In the genomic region with DNA sequence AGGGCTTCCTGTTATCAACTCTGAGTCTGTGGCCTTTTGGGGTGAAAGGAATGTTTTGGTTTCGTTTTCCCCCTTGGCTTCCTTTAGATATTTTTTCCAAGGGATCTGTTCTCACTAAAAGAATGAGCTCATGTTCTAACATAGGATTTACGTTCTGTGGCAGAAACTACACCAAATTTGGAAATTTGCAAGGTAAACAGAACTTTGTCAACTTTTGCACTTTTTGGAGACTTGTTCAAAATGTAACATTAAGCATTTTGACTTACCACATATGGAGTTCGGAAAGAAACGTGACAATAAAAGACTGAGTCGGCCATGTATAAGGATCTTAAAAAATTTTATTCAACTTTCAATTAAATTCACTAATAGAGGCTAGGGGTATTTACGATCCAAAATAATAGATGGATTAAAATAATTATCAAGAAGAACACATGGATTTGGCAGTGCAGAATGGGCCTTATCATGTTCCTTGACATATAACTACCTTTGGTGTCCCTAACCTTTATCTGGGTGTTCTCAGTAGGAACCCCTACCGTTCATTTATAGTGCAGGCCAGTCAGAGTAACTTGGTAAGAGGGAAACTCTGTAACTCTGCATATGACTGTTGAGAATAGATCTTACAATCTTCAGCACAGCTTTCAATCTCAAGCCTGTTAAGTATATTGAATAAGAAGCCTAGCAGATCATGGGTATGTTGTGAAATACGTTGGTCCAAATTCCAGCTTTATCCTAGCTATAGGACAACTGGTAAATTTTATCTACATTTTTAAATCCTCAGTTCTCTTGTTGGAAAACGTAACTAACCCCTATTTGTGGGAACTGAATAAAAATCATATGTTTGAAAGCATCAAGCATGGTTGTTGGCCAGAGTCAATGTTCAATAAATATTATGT, we compare ENCODE assay signal across 12 cellular contexts. TPM values are rescaled to one million over a fixed set of nuclear protein-coding genes. Genes with fewer than 3 reads are reported as not detected.
DNase-seq lines count a peak whose midpoint lies in the region; ATAC-seq and TF ChIP-seq lines count a peak whose summit lies in the region.
"Had no signal": no experiment of that assay in that cellular context is flagged by ENCODE, and none has a peak within 500 bp of the region (broad histone marks: within the 10 kb centered on the region; RNA-seq: fewer than 3 reads in every experiment).

No MANE protein-coding gene starts in this region.

- H3K27ac ChIP-seq in brain microvascular endothelial cell (peak overlapping the region; percentile 58), left lung (peak overlapping the region; percentile 14 to 45), thoracic aorta (peak overlapping the region; percentile 75 to 81)

- H3K27me3 ChIP-seq in brain microvascular endothelial cell (replicated peaks), result no peaks in the 10 kb centered on the region
- H3K27me3 ChIP-seq in left lung, result no peaks in the 10 kb centered on the region
- H3K27me3 ChIP-seq in thoracic aorta (replicated peaks; ENCODE audit: insufficient read depth), result no peaks in the 10 kb centered on the region

- DNase-seq in LHCN-M2 (ENCODE audit: low read depth) (peak; percentile 74), brain microvascular endothelial cell (peak; percentile 75), left lung (no peak), thoracic aorta (ENCODE audit: low spot score) (no peak), NCI-H2029 treated with DMSO at 0.1 percent for 48 hours (lab: John Stamatoyannopoulos, UW) (no peak)
- DNase-seq in activated effector memory CD4-positive, alpha-beta T cell treated with Interleukin-2 at 50 U/mL for 16 hours, result no peak
- DNase-seq: activated CD4-positive, alpha-beta T cell treated with anti-CD3 and anti-CD28 coated beads for 36 hours; activated naive CD4-positive, alpha-beta T cell treated with anti-CD3 and anti-CD28 coated beads for 36 hours; GDM1; NCI-H1694 treated with DMSO at 0.1 percent for 48 hours had no signal

- H3K4me3 ChIP-seq in brain microvascular endothelial cell (ENCODE audit: low read depth, low read length) (no peak overlapping the region), left lung (no peak overlapping the region), thoracic aorta (peak overlapping the region; percentile 51)

- ATAC-seq in left lung, result peak; percentile 29
- peak; percentile 51 for ATAC-seq in thoracic aorta (ENCODE audit: insufficient number of reproducible peaks, low FRiP score, low read depth)
- ATAC-seq in GM19351 (IDR thresholded peaks at IDR 0.05; ENCODE audit: unreplicated experiment), result no peak
- ATAC-seq: activated CD4-positive, alpha-beta T cell treated with anti-CD3 and anti-CD28 coated beads for 36 hours; Panc1 had no signal

- intact Hi-C loops in left lung (cut with DNase I), result no loop called here

- TF ChIP-seq CTCF in brain microvascular endothelial cell (IDR thresholded peaks at IDR 0.05; ENCODE audit: low read depth, low read length, missing control alignments) (no peak), left lung (IDR thresholded peaks at IDR 0.05) (no peak), thoracic aorta (IDR thresholded peaks at IDR 0.05) (peak; percentile 16)

- in situ Hi-C loops in brain microvascular endothelial cell (cut with HindIII; ENCODE audit: low pct_ligation_motif_present, low sequenced_read_pairs), result no loop called here

- H3K4me1 ChIP-seq in left lung (peaks cover 12 to 55% of the 10 kb centered on the region in 2 donors), thoracic aorta (ENCODE audit: control insufficient read depth in 1 of 2, low read depth in 2 of 2) (peaks cover 48 to 83% of the 10 kb centered on the region in 2 donors)

- H3K36me3 ChIP-seq in brain microvascular endothelial cell (replicated peaks) (no peaks in the 10 kb centered on the region), left lung (no peaks in the 10 kb centered on the region), thoracic aorta (no peaks in the 10 kb centered on the region)

- H3K9me3 ChIP-seq in left lung (no peaks in the 10 kb centered on the region), thoracic aorta (no peaks in the 10 kb centered on the region)

RNA-seq across cellular contexts. Expression of gene CPED1, which starts 11.8 kb away (rescaled TPM):
- total RNA-seq in LHCN-M2 (2014; rRNA removed) (71.4 and 75.8 TPM in 2 replicates), left lung (10 to 100 TPM in 1 of 2 donors, 1 to 10 TPM in 1; 8.8 to 14.1 TPM), thoracic aorta (100 to 1,000 TPM in 1 of 2 donors, 10 to 100 TPM in 1; 77.4 to 126 TPM)
- 28.6 TPM for polyA plus RNA-seq in LHCN-M2 (2012)
- total RNA-seq: activated CD4-positive, alpha-beta T cell treated with anti-CD3 and anti-CD28 coated beads for 36 hours; activated naive CD4-positive, alpha-beta T cell treated with anti-CD3 and anti-CD28 coated beads for 36 hours had no signal

RNA-seq across cellular contexts. Expression of gene ING3, which starts 49.8 kb away (rescaled TPM):
- 20.3 and 20.7 TPM in 2 replicates for total RNA-seq in LHCN-M2 (2014; rRNA removed)
- polyA plus RNA-seq in LHCN-M2 (2012), result 7.5 TPM
- total RNA-seq in left lung, result 10 to 100 TPM; 13.1 to 17.8 TPM
- total RNA-seq in thoracic aorta, result 10 to 100 TPM; 12.3 to 21.2 TPM

Comparison
In these comparisons a context has a peak if more than half of its experiments do, and no peak if none do; other contexts are left out.
1. DNase-seq: peak in LHCN-M2 (single experiment) and brain microvascular endothelial cell (single experiment); none in left lung (0 of 2), thoracic aorta (single experiment), NCI-H2029 treated with DMSO at 0.1 percent for 48 hours (single experiment) and activated effector memory CD4-positive, alpha-beta T cell treated with Interleukin-2 at 50 U/mL for 16 hours (single experiment).
2. Peak in every context shown above with its lines, with median percentiles within 50 percentile points of each other: H3K27ac ChIP-seq.